Comparison of ENCODE assay signal across 14 cellular contexts in the genomic region with DNA sequence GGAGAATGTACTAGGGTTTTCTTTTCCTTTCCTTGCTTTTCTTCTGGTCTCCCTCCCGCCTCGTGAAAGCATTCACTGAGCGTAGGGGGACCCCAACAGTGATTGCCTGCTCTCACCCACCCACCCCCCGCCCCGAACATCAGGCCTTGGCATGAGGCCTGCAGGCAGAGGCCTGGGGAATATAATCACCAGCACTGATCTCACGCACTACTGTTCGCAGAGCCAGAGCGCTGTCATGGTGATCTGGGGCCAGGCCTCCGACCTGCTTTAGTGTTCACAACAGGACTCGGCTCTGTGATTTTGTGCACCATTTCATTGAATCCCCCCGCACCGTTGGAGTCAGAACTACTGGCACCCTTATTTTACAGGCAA. TPM values are rescaled to one million over a fixed set of nuclear protein-coding genes. Genes with fewer than 3 reads are reported as not detected.
DNase-seq lines count a peak whose midpoint lies in the region; ATAC-seq, FAIRE-seq and TF ChIP-seq lines count a peak whose summit lies in the region.
"Had no signal": no experiment of that assay in that cellular context is flagged by ENCODE, and none has a peak within 500 bp of the region (broad histone marks: within the 10 kb centered on the region; RNA-seq: fewer than 3 reads in every experiment).

No MANE protein-coding gene starts in this region.

- no peak overlapping the region for H2AK5ac ChIP-seq in trophoblast cell (ENCODE audit: low read length)

- no peak overlapping the region for H3K27ac ChIP-seq in trophoblast cell (ENCODE audit: low read depth, low read length)
- H3K27ac ChIP-seq: brain microvascular endothelial cell, thoracic aorta had no signal

- H3K23ac ChIP-seq in trophoblast cell (ENCODE audit: low read length), result no peak overlapping the region

- no peak for TF ChIP-seq POLR2A in H54 (IDR thresholded peaks at IDR 0.05; ENCODE audit: low read depth, low read length)

- no peak overlapping the region for H2AFZ ChIP-seq in trophoblast cell (ENCODE audit: insufficient read depth, low read length, poor library complexity)

- peaks cover 2% of the 10 kb centered on the region for H3K9me3 ChIP-seq in trophoblast cell (ENCODE audit: insufficient read depth, low read depth, low read length)
- H3K9me3 ChIP-seq: thoracic aorta had no signal

- no peak for ATAC-seq in HG03469 (IDR thresholded peaks at IDR 0.05; ENCODE audit: unreplicated experiment)
- ATAC-seq in HG03135 (IDR thresholded peaks at IDR 0.05; ENCODE audit: unreplicated experiment), result no peak

- H4K8ac ChIP-seq in trophoblast cell (ENCODE audit: low read depth, low read length), result no peak overlapping the region

- no CpG with 5 or more reads among the region's 12 CpGs for WGBS in trophoblast cell (ENCODE audit: extremely low coverage, insufficient coverage, insufficient read length)

- no peaks in the 10 kb centered on the region for H3K4me1 ChIP-seq in trophoblast cell (ENCODE audit: control insufficient read depth in 1 of 2, insufficient read depth in 2 of 2, low read length in 2 of 2)

- DNase-seq in H7 (peak; percentile 59), NCI-H82 treated with DMSO at 0.1 percent for 48 hours (lab: John Stamatoyannopoulos, UW; ENCODE audit: unreplicated experiment) (peak; percentile 71), fibroblast of villous mesenchyme (ENCODE audit: low read depth) (peak; percentile 10), trophoblast cell (no peak), H54 (ENCODE audit: insufficient read length, low spot score) (no peak)
- DNase-seq in activated CD4-positive, alpha-beta T cell treated with anti-CD3 and anti-CD28 coated beads, Interleukin-2, amount 50 U/mL, for 4 hours, result no peak
- DNase-seq: activated CD4-positive, alpha-beta T cell treated with anti-CD3 and anti-CD28 coated beads, Interleukin-2, amount 10 ng/mL, durations not matched to agents 7 days and 5 days; NCI-H1105 treated with DMSO at 0.1 percent for 48 hours; small intestine had no signal

- no peak for TF ChIP-seq CTCF in fibroblast of villous mesenchyme (IDR thresholded peaks at IDR 0.05; ENCODE audit: insufficient read depth, low read depth, low read length)

- no peak overlapping the region for H3K9ac ChIP-seq in trophoblast cell (ENCODE audit: low read length)

- no peak overlapping the region for H3K4me2 ChIP-seq in trophoblast cell (ENCODE audit: low read length)

- FAIRE-seq in H54 (lab: Jason Lieb, UNC), result no peak
- FAIRE-seq: small intestine had no signal

- H2BK120ac ChIP-seq in trophoblast cell (ENCODE audit: insufficient read depth, low read length, poor library complexity), result no peak overlapping the region

- no peak overlapping the region for H3K18ac ChIP-seq in trophoblast cell (ENCODE audit: low read length)

- no peaks in the 10 kb centered on the region for H3K79me1 ChIP-seq in trophoblast cell (ENCODE audit: low read length)

- H2BK12ac ChIP-seq in trophoblast cell (ENCODE audit: low read length), result no peak overlapping the region

- H3K36me3 ChIP-seq in H7 (replicated peaks; ENCODE audit: control insufficient read depth, insufficient read depth, low read length) (no peaks in the 10 kb centered on the region), trophoblast cell (ENCODE audit: control insufficient read depth in 1 of 2, insufficient read depth in 2 of 2, low read length in 2 of 2) (no peaks in the 10 kb centered on the region)
- H3K36me3 ChIP-seq: brain microvascular endothelial cell, thoracic aorta had no signal

- H4K12ac ChIP-seq in trophoblast cell (ENCODE audit: low read depth, low read length), result no peak overlapping the region

- H3K79me2 ChIP-seq in trophoblast cell (ENCODE audit: control insufficient read depth, insufficient read depth, low read length, poor library complexity), result no peaks in the 10 kb centered on the region

- H3K4ac ChIP-seq in trophoblast cell (ENCODE audit: low read depth, low read length), result no peak overlapping the region

- no peak overlapping the region for H4K91ac ChIP-seq in trophoblast cell (ENCODE audit: low read depth, low read length)

- H3K27me3 ChIP-seq in H7 (ENCODE audit: control insufficient read depth, insufficient read depth, low read length) (peaks cover 1% of the 10 kb centered on the region; the same call in 1 of the 2 replicates), trophoblast cell (ENCODE audit: insufficient read depth, low read length) (no peaks in the 10 kb centered on the region)

- H2BK5ac ChIP-seq in trophoblast cell (ENCODE audit: low read depth, low read length, poor library complexity), result no peak overlapping the region

- H3K14ac ChIP-seq in trophoblast cell (ENCODE audit: low read length), result no peak overlapping the region

- no peak overlapping the region for H3K4me3 ChIP-seq in H7 (ENCODE audit: insufficient read depth, low read depth, low read length)
- H3K4me3 ChIP-seq in fibroblast of villous mesenchyme (ENCODE audit: low read depth, low read length), result no peak overlapping the region
- H3K4me3 ChIP-seq in trophoblast cell (ENCODE audit: low read depth, low read length), result peak overlapping the region; percentile 48
- H3K4me3 ChIP-seq: thoracic aorta had no signal

RNA-seq across cellular contexts. Expression of a gene that starts 47.6 kb away (rescaled TPM):
- total RNA-seq in H7 (2014; rRNA removed; shearing (Covaris generic)), result 10.9 and 20.6 TPM in 2 replicates
- under 0.01 TPM in 1 of 2 replicates, not detected in the other for total RNA-seq in fibroblast of villous mesenchyme
- polyA plus RNA-seq in trophoblast cell (2013), result 0.34 and 0.49 TPM in 2 replicates
- total RNA-seq: activated CD4-positive, alpha-beta T cell treated with anti-CD3 and anti-CD28 coated beads, Interleukin-2, amount 10 ng/mL, durations not matched to agents 7 days and 5 days; HT-29 had no signal

Comparison
In these comparisons a context has a peak if more than half of its experiments do, and no peak if none do; other contexts are left out.
1. DNase-seq: peak in H7 (single experiment), NCI-H82 treated with DMSO at 0.1 percent for 48 hours (single experiment) and fibroblast of villous mesenchyme (single experiment); none in trophoblast cell (0 of 2), H54 (single experiment) and activated CD4-positive, alpha-beta T cell treated with anti-CD3 and anti-CD28 coated beads, Interleukin-2, amount 50 U/mL, for 4 hours (0 of 2).
2. RNA of a gene that starts 47.6 kb away (total RNA-seq): 10.9 to 20.6 TPM in H7; under 0.01 TPM in fibroblast of villous mesenchyme; every median in the first group is over 10 times any median in the second.